ENCODE assay signal across 18 cellular contexts in the genomic region with DNA sequence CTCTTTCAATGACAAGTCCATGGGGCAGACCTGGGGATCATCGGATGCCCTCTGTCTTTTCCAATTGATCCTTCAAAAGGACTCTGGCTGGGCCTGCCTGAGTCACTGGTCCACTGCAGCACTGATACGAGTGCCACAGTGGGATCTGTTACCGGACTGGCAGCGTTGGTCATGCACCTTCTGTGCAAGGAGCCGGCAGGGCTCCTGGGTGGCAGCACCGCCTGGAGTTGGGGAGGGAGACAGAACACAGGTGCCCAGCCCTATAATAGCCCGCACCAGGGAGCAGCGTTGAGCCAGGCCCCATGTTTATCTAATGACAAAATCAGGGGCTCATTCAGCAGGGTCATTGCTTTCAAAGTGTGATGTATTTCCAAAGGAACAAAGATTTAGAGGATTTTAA.
"Had no signal": no experiment of that assay in that cellular context is flagged by ENCODE, and none has a peak within 500 bp of the region (broad histone marks: within the 10 kb centered on the region; RNA-seq: fewer than 3 reads in every experiment).

No MANE protein-coding gene starts in this region.

- H3K9me3 ChIP-seq: SJCRH30 had no signal

- ATAC-seq: SK-N-SH treated with all-trans-retinoic acid at 6 μM for 48 hours had no signal

- H3K4me1 ChIP-seq: SJCRH30 had no signal

- H3K36me3 ChIP-seq: SJCRH30 had no signal

- DNase-seq: KBM-7, MV-4-11, NCI-H1048, NCI-H1105 treated with DMSO at 0.1 percent for 48 hours, NCI-H1417 treated with DMSO at 0.1 percent for 48 hours, NCI-H146, NCI-H1694 treated with DMSO at 0.1 percent for 48 hours, NCI-H1930, NCI-H2081, NCI-H2107, NCI-H2227 treated with DMSO at 0.1 percent for 48 hours, NCI-H524, NCI-H526 treated with DMSO at 0.1 percent for 48 hours, NCI-H774, RPMI8226, SHP77 treated with DMSO at 0.1 percent for 48 hours, SJCRH30 had no signal

- H3K4me3 ChIP-seq: SJCRH30 had no signal

- H3K27ac ChIP-seq: SJCRH30 had no signal

- H3K27me3 ChIP-seq: SJCRH30 had no signal
